14 cellular contexts compared by ENCODE assay signal in the genomic region with DNA sequence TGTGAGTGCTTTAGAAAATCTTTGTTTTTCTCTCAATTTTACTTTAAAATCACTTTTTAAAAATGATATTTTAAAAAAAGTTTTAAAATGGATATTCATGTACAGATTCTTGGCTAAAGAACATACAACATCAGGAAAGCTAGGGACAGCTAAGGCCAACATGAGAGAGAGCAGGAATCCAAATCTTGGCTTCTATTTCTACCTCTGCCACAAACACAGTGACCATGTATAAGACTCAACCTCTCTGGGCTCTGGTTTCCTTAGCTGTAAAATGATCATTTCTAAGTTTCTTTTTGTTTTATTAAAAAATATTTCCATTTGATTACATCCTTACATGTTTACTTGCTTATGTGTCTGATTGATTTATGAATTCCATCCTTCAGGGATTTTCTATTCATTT. TPM values are rescaled to one million over a fixed set of nuclear protein-coding genes. Genes with fewer than 3 reads are reported as not detected.
A peak's percentile ranks its signal among the peaks of the same experiment; 100 is the strongest.
DNase-seq lines count a peak whose midpoint lies in the region; ATAC-seq and TF ChIP-seq lines count a peak whose summit lies in the region.
"Had no signal": no experiment of that assay in that cellular context is flagged by ENCODE, and none has a peak within 500 bp of the region (broad histone marks: within the 10 kb centered on the region; RNA-seq: fewer than 3 reads in every experiment).

No MANE protein-coding gene starts in this region.

- intact Hi-C loops in lower lobe of right lung (cut with DNase I) (no loop called here), spleen (cut with DNase I; ENCODE audit: low total_unique reads) (no loop called here), Calu3 (cut with micrococcal nuclease; ENCODE audit: unreplicated experiment) (no loop called here)

- no peaks in the 10 kb centered on the region for H3K27me3 Mint-ChIP-seq in Calu3 (ENCODE audit: unreplicated experiment)

- BruUV-seq in Calu3 (replicated peaks; lab: Mats Ljungman, UMichigan), result no TSS peak

- DNase-seq in GM12865 (ENCODE audit: low read depth) (no peak), coronary artery (ENCODE audit: low spot score) (no peak), lower lobe of right lung (no peak), spleen (no peak), Calu3 (no peak), ecto neural progenitor cell (ENCODE audit: low spot score) (no peak), middle frontal gyrus (ENCODE audit: extremely low spot score, low spot score) (no peak)
- DNase-seq in activated CD4-positive, alpha-beta T cell treated with anti-CD3 and anti-CD28 coated beads, Interleukin-2, amount 50 U/mL, for 48 hours, result no peak
- DNase-seq: activated naive CD4-positive, alpha-beta T cell treated with anti-CD3 and anti-CD28 coated beads, Interleukin-2, amount 10 ng/mL, durations not matched to agents 7 days and 5 days; DND-41; naive B cell; NCI-H2081 treated with DMSO at 0.1 percent for 48 hours; SIG-M5 had no signal

- H3K9me3 Mint-ChIP-seq in Calu3 (ENCODE audit: low read depth, unreplicated experiment), result no peaks in the 10 kb centered on the region
- H3K9me3 Mint-ChIP-seq: activated naive CD4-positive, alpha-beta T cell treated with anti-CD3 and anti-CD28 coated beads, Interleukin-2, amount 10 ng/mL, durations not matched to agents 7 days and 5 days; naive B cell had no signal

- TF ChIP-seq CTCF in GM12865 (IDR thresholded peaks at IDR 0.05; ENCODE audit: insufficient read depth, low read depth, low read length, missing control alignments), result no peak
- TF ChIP-seq CTCF in coronary artery (IDR thresholded peaks at IDR 0.05), result no peak
- no peak for TF ChIP-seq CTCF in lower lobe of right lung (IDR thresholded peaks at IDR 0.05)
- no peak for TF ChIP-seq CTCF in spleen (IDR thresholded peaks at IDR 0.05 in 8 of 11, conservative IDR thresholded peaks at IDR 0.05 in 3 of 11)
- TF ChIP-seq CTCF in Calu3 (IDR thresholded peaks at IDR 0.05; ENCODE audit: unreplicated experiment), result no peak

- no peaks in the 10 kb centered on the region for H3K27me3 ChIP-seq in lower lobe of right lung (ENCODE audit: low read depth)
- no peaks in the 10 kb centered on the region for H3K27me3 ChIP-seq in spleen (replicated peaks in 1 of 7)
- H3K27me3 ChIP-seq: upper lobe of left lung had no signal

- H3K4me3 ChIP-seq in GM12865 (ENCODE audit: low read depth, low read length), result peak overlapping the region; percentile 1
- peak overlapping the region; percentile 61 for H3K4me3 ChIP-seq in coronary artery
- H3K4me3 ChIP-seq in lower lobe of right lung, result peak overlapping the region; percentile 38
- H3K4me3 ChIP-seq in spleen, result peak overlapping the region; percentile 45 to 69 (median 47)

- no peak overlapping the region for H3K4me3 Mint-ChIP-seq in Calu3 (ENCODE audit: low read depth, unreplicated experiment)
- H3K4me3 Mint-ChIP-seq: activated naive CD4-positive, alpha-beta T cell treated with anti-CD3 and anti-CD28 coated beads, Interleukin-2, amount 10 ng/mL, durations not matched to agents 7 days and 5 days; naive B cell had no signal

- TF ChIP-seq POLR2A in spleen (IDR thresholded peaks at IDR 0.05), result no peak

- H3K36me3 ChIP-seq in lower lobe of right lung (no peaks in the 10 kb centered on the region), spleen (peaks cover 0 to 15% (median 4%) of the 10 kb centered on the region in 6 donors)
- H3K36me3 ChIP-seq: upper lobe of left lung had no signal

- CTCF ChIA-PET in Calu3 (lab: Charles Lee), result no interaction called here

- H3K4me1 Mint-ChIP-seq in Calu3 (ENCODE audit: low read depth, unreplicated experiment), result peaks cover 11% of the 10 kb centered on the region
- H3K4me1 Mint-ChIP-seq: activated naive CD4-positive, alpha-beta T cell treated with anti-CD3 and anti-CD28 coated beads, Interleukin-2, amount 10 ng/mL, durations not matched to agents 7 days and 5 days; naive B cell had no signal

- H3K36me3 Mint-ChIP-seq in Calu3 (ENCODE audit: insufficient read depth, unreplicated experiment), result no peaks in the 10 kb centered on the region
- H3K36me3 Mint-ChIP-seq: activated naive CD4-positive, alpha-beta T cell treated with anti-CD3 and anti-CD28 coated beads, Interleukin-2, amount 10 ng/mL, durations not matched to agents 7 days and 5 days; naive B cell had no signal

- H3K27ac Mint-ChIP-seq in Calu3 (ENCODE audit: unreplicated experiment), result no peak overlapping the region
- H3K27ac Mint-ChIP-seq: activated naive CD4-positive, alpha-beta T cell treated with anti-CD3 and anti-CD28 coated beads, Interleukin-2, amount 10 ng/mL, durations not matched to agents 7 days and 5 days; naive B cell had no signal

- no peaks in the 10 kb centered on the region for H3K9me3 ChIP-seq in lower lobe of right lung
- H3K9me3 ChIP-seq in spleen, result no peaks in the 10 kb centered on the region
- H3K9me3 ChIP-seq: upper lobe of left lung had no signal

- no peak for ATAC-seq in lower lobe of right lung

- H3K27ac ChIP-seq in coronary artery (peak overlapping the region in 1 of 2 donors; percentile 16), lower lobe of right lung (no peak overlapping the region), spleen (peak overlapping the region; percentile 48 to 86 (median 78))
- H3K27ac ChIP-seq: upper lobe of left lung had no signal

- H3K4me1 ChIP-seq in lower lobe of right lung (no peaks in the 10 kb centered on the region), spleen (peaks cover 0 to 40% (median 19%) of the 10 kb centered on the region in 6 donors)
- H3K4me1 ChIP-seq: upper lobe of left lung had no signal

RNA-seq across cellular contexts. Expression of a gene that starts 1.2 kb away (rescaled TPM):
- total RNA-seq in lower lobe of right lung (5.5 TPM), spleen (100 to 1,000 TPM; 284 to 849 (median 474) TPM), Calu3 (2022) (0.94 and 1.4 TPM in 2 replicates)
- polyA plus RNA-seq in spleen, result 10 to 100 TPM; 39.6 to 65.7 (median 41.9) TPM

Comparison
In these comparisons a context has a peak if more than half of its experiments do, and no peak if none do; other contexts are left out.
1. H3K4me3 ChIP-seq: peak in every context shown above with its lines; median percentile 61 in coronary artery; 47 in spleen; 38 in lower lobe of right lung; 1 in GM12865.
2. RNA of a gene that starts 1.2 kb away (total RNA-seq): 284 to 849 TPM in spleen; 5.5 TPM in lower lobe of right lung (single experiment) and 0.94 to 1.4 TPM in Calu3; every median in the first group is over 10 times any median in the second.